8 cellular contexts compared by ENCODE assay signal in the genomic region with DNA sequence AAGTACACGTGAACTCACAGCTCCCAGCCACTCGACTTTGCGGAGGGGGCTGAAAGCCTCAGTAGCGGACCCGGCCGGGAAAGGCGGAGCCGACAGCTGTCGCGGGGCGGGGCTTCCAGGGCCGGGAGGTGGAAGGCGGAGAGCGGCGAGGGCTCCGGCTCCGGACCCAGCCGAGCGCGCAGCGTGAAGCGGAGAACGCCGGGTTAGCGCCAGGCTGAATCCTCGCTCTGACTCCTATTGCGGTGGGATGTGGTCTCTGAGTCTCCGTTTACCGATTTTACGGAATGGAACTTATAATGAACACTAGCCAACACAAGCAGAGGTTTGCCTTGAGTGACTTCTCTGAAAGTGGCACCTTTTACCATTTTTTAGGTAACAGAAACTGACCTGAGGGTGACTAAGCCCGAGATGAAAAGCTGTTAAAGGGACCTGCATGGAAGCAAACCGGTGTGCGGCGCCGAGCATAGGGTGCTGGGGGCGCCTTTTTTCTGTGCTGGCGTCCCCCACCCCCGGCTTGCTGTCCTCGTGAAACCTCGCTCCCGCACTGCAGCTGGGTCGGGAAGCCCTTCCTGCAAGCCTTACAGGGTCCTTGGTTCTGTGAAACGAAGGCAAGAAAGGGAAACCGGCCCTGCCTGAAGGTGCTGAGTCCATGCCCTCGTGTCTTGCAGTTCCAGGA.
A peak's percentile ranks its signal among the peaks of the same experiment; 100 is the strongest.
DNase-seq lines count a peak whose midpoint lies in the region; ATAC-seq and TF ChIP-seq lines count a peak whose summit lies in the region.

No MANE protein-coding gene starts in this region.

- no peaks in the 10 kb centered on the region for H3K27me3 ChIP-seq in body of pancreas

- DNase-seq in NCI-H2171 treated with DMSO at 0.1 percent for 48 hours (lab: John Stamatoyannopoulos, UW) = peak; percentile 17
- DNase-seq in body of pancreas = peak; percentile 47 to 74 (median 50)
- DNase-seq in islet precursor cell = peak; percentile 78
- peak in 3 of 4 experiments; percentile 0 to 4 (median 3) for DNase-seq in stimulated activated CD4-positive, alpha-beta T cell treated with anti-CD3 and anti-CD28 coated beads, Interleukin-1b, Interleukin-23, amount 100 ng/mL, for 24 hours (ENCODE audit: low read depth in 4 of 4, low spot score in 1 of 4)
- DNase-seq in RKO (ENCODE audit: low spot score) = no peak
- no peak for DNase-seq in OCI-M2 (lab: John Stamatoyannopoulos, UW; ENCODE audit: unreplicated experiment)

- peaks cover 5% of the 10 kb centered on the region for H3K4me1 ChIP-seq in body of pancreas

- H3K27ac ChIP-seq in body of pancreas = no peak overlapping the region

- H3K4me3 ChIP-seq in body of pancreas = peak overlapping the region; percentile 1 to 10

- no peaks in the 10 kb centered on the region for H3K9me3 ChIP-seq in body of pancreas

- 1 to 2% methylated on average over 37 to 45 of the region's 45 CpGs for WGBS in body of pancreas, 2 donors

- TF ChIP-seq POLR2A in body of pancreas (IDR thresholded peaks at IDR 0.05) = no peak

- TF ChIP-seq CTCF in body of pancreas (IDR thresholded peaks at IDR 0.05) = no peak

- intact Hi-C loops in body of pancreas (cut with DNase I) = no loop called here

- ATAC-seq in GM18520 (IDR thresholded peaks at IDR 0.05; ENCODE audit: unreplicated experiment) = peak; percentile 34
- ATAC-seq in body of pancreas = peak; percentile 85
- no peak for ATAC-seq in HG03342 (IDR thresholded peaks at IDR 0.05; ENCODE audit: unreplicated experiment)

- no peaks in the 10 kb centered on the region for H3K36me3 ChIP-seq in body of pancreas (replicated peaks in 1 of 2; ENCODE audit: insufficient read depth in 1 of 2, low read depth in 2 of 2)

Comparison
In these comparisons a context has a peak if more than half of its experiments do, and no peak if none do; other contexts are left out.
1. DNase-seq: peak in NCI-H2171 treated with DMSO at 0.1 percent for 48 hours (single experiment), body of pancreas (4 of 4), islet precursor cell (single experiment) and stimulated activated CD4-positive, alpha-beta T cell treated with anti-CD3 and anti-CD28 coated beads, Interleukin-1b, Interleukin-23, amount 100 ng/mL, for 24 hours (3 of 4); none in RKO (single experiment) and OCI-M2 (single experiment).